1 cellular context compared by ENCODE assay signal in the genomic region with DNA sequence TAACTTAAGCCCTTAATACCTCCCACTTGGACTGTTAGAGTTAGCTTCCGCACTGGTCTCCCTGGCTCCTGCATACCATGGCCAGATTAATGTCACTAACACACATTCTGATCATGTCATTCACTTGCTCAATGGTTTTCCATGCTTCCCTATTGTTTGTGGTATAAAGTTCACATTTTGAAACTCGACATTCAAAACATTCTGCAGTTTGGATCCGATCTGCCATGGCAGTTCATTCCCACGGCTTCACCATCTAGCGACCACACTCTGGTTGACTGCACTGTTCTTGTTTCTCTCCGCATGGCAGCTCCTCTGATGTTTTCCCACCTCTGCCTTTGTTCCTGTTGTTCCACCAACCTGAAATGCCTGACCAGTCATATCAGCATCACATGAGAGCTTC.
TF ChIP-seq lines count a peak whose summit lies in the region.

No MANE protein-coding gene starts in this region.

TF ChIP-seq in HepG2, 621 proteins besides CTCF, POLR2A, EP300 and RAD21 (continued from another document):
- TF ChIP-seq ZNF207 (IDR thresholded peaks at IDR 0.05; ENCODE audit: borderline replicate concordance) (no peak), KLF13 (CRISPR knock-in tag; IDR thresholded peaks at IDR 0.05) (no peak), ZFP37 (CRISPR knock-in tag; IDR thresholded peaks at IDR 0.05; ENCODE audit: borderline replicate concordance) (no peak), ASH2L (IDR thresholded peaks at IDR 0.05; ENCODE audit: insufficient read length, low read depth, low read length) (no peak), ZNF567 (CRISPR knock-in tag; IDR thresholded peaks at IDR 0.05; ENCODE audit: borderline replicate concordance) (no peak)
- TF ChIP-seq, protein P1, sequence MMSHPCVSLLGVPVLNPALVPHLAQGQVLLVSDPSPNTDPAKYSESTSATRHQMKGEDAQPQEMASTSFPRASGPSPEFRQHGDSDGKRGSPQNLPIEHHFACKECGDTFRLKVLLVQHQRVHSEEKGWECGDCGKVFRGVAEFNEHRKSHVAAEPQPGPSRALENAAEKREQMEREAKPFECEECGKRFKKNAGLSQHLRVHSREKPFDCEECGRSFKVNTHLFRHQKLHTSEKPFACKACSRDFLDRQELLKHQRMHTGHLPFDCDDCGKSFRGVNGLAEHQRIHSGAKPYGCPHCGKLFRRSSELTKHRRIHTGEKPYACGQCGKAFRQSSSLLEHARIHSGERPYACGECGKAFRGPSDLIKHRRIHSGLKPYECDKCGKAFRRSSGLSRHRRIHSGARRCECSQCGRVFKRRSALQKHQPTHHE (CRISPR knock-in tag; IDR thresholded peaks at IDR 0.05; ENCODE audit: borderline replicate concordance): no peak
- TF ChIP-seq, protein P2, sequence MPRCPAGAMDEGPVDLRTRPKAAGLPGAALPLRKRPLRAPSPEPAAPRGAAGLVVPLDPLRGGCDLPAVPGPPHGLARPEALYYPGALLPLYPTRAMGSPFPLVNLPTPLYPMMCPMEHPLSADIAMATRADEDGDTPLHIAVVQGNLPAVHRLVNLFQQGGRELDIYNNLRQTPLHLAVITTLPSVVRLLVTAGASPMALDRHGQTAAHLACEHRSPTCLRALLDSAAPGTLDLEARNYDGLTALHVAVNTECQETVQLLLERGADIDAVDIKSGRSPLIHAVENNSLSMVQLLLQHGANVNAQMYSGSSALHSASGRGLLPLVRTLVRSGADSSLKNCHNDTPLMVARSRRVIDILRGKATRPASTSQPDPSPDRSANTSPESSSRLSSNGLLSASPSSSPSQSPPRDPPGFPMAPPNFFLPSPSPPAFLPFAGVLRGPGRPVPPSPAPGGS (CRISPR knock-in tag; IDR thresholded peaks at IDR 0.05): no peak
- TF ChIP-seq, protein P3, sequence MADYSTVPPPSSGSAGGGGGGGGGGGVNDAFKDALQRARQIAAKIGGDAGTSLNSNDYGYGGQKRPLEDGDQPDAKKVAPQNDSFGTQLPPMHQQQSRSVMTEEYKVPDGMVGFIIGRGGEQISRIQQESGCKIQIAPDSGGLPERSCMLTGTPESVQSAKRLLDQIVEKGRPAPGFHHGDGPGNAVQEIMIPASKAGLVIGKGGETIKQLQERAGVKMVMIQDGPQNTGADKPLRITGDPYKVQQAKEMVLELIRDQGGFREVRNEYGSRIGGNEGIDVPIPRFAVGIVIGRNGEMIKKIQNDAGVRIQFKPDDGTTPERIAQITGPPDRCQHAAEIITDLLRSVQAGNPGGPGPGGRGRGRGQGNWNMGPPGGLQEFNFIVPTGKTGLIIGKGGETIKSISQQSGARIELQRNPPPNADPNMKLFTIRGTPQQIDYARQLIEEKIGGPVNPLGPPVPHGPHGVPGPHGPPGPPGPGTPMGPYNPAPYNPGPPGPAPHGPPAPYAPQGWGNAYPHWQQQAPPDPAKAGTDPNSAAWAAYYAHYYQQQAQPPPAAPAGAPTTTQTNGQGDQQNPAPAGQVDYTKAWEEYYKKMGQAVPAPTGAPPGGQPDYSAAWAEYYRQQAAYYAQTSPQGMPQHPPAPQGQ (CRISPR knock-in tag; IDR thresholded peaks at IDR 0.05; ENCODE audit: borderline replicate concordance): no peak
- TF ChIP-seq, protein P4, sequence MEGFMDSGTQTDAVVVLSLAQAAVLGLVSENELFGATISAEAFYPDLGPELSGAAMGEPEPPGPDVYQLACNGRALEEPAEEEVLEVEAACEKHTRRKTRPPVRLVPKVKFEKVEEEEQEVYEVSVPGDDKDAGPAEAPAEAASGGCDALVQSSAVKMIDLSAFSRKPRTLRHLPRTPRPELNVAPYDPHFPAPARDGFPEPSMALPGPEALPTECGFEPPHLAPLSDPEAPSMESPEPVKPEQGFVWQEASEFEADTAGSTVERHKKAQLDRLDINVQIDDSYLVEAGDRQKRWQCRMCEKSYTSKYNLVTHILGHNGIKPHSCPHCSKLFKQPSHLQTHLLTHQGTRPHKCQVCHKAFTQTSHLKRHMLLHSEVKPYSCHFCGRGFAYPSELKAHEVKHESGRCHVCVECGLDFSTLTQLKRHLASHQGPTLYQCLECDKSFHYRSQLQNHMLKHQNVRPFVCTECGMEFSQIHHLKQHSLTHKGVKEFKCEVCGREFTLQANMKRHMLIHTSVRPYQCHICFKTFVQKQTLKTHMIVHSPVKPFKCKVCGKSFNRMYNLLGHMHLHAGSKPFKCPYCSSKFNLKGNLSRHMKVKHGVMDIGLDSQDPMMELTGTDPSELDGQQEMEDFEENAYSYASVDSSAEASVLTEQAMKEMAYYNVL (CRISPR knock-in tag; IDR thresholded peaks at IDR 0.05; ENCODE audit: borderline replicate concordance): no peak
TF ChIP-seq in HepG2: peak in this region for 31.
